19 cellular contexts compared by ENCODE assay signal in genomic region chr1:206695751-206696150, GRCh38. TPM values are rescaled to one million over a fixed set of nuclear protein-coding genes. Genes with fewer than 3 reads are reported as not detected.
DNase-seq lines count a peak whose midpoint lies in the region; ATAC-seq, FAIRE-seq and TF ChIP-seq lines count a peak whose summit lies in the region.
"Had no signal": no experiment of that assay in that cellular context is flagged by ENCODE, and none has a peak within 500 bp of the region (broad histone marks: within the 10 kb centered on the region; RNA-seq: fewer than 3 reads in every experiment).

No MANE protein-coding gene starts in this region.

- H3K9me3 ChIP-seq in Caco-2 (no peaks in the 10 kb centered on the region), kidney (ENCODE audit: control insufficient read depth in 1 of 2, low read length in 2 of 2) (no peaks in the 10 kb centered on the region), psoas muscle (no peaks in the 10 kb centered on the region)
- H3K9me3 ChIP-seq: MG63 had no signal

- H3K4me1 ChIP-seq in Caco-2 (peaks cover 44% of the 10 kb centered on the region), kidney (ENCODE audit: control insufficient read depth in 1 of 2, insufficient read depth in 1 of 2, low read depth in 1 of 2, low read length in 2 of 2) (peaks cover 81 to 86% of the 10 kb centered on the region in 2 donors), psoas muscle (peaks cover 100% of the 10 kb centered on the region)

- no peak for ATAC-seq in activated naive CD8-positive, alpha-beta T cell treated with anti-CD3 and anti-CD28 coated beads, Interleukin-2, amount 50 U/mL, for 24 hours
- no peak for ATAC-seq in psoas muscle
- ATAC-seq in activated CD4-positive, CD25-positive, alpha-beta regulatory T cell treated with anti-CD3 and anti-CD28 coated beads, Interleukin-2, amount 50 U/mL, for 24 hours: no peak

- CTCF ChIA-PET in Caco-2 (lab: Charles Lee): no interaction called here

- H3K4me3 ChIP-seq in Caco-2 (ENCODE audit: low read depth, low read length) (no peak overlapping the region), kidney (ENCODE audit: low read length in 2 of 2) (no peak overlapping the region), psoas muscle (no peak overlapping the region)
- H3K4me3 ChIP-seq: MG63 had no signal

- BruUV-seq in Caco-2 (replicated peaks; lab: Mats Ljungman, UMichigan): no TSS peak

- no peak for FAIRE-seq in kidney (lab: Jason Lieb, UNC)
- FAIRE-seq: D721Med, GM12892, GM18507 had no signal

- no peak for TF ChIP-seq CTCF in Caco-2 (IDR thresholded peaks at IDR 0.05; ENCODE audit: insufficient read depth in 1 of 2, low read depth in 1 of 2, low read length in 1 of 2, severe bottlenecking in 1 of 2, unreplicated experiment in 1 of 2)
- no peak for TF ChIP-seq CTCF in kidney (IDR thresholded peaks at IDR 0.05; ENCODE audit: borderline replicate concordance, extremely low read depth, insufficient read depth)
- no peak for TF ChIP-seq CTCF in psoas muscle (IDR thresholded peaks at IDR 0.05)

- H3K4me3 Mint-ChIP-seq in activated naive CD8-positive, alpha-beta T cell treated with anti-CD3 and anti-CD28 coated beads, Interleukin-2, amount 50 U/mL, for 24 hours: no peak overlapping the region
- H3K4me3 Mint-ChIP-seq in activated naive CD8-positive, alpha-beta T cell treated with anti-CD3 and anti-CD28 coated beads for 36 hours: no peak overlapping the region
- no peak overlapping the region for H3K4me3 Mint-ChIP-seq in Caco-2 (ENCODE audit: unreplicated experiment)
- H3K4me3 Mint-ChIP-seq: B cell had no signal

- no peak overlapping the region for H3K9ac ChIP-seq in kidney (ENCODE audit: low read length in 2 of 2)

- H3K36me3 Mint-ChIP-seq in activated naive CD8-positive, alpha-beta T cell treated with anti-CD3 and anti-CD28 coated beads, Interleukin-2, amount 50 U/mL, for 24 hours (ENCODE audit: low read depth): peaks cover 30% of the 10 kb centered on the region
- H3K36me3 Mint-ChIP-seq in activated naive CD8-positive, alpha-beta T cell treated with anti-CD3 and anti-CD28 coated beads for 36 hours: peaks cover 17% of the 10 kb centered on the region
- H3K36me3 Mint-ChIP-seq in Caco-2 (ENCODE audit: insufficient read depth, unreplicated experiment): peaks cover 30% of the 10 kb centered on the region

- H3K27ac Mint-ChIP-seq in activated naive CD8-positive, alpha-beta T cell treated with anti-CD3 and anti-CD28 coated beads, Interleukin-2, amount 50 U/mL, for 24 hours: peak overlapping the region; percentile 37
- H3K27ac Mint-ChIP-seq in activated naive CD8-positive, alpha-beta T cell treated with anti-CD3 and anti-CD28 coated beads for 36 hours: no peak overlapping the region
- peak overlapping the region; percentile 75 for H3K27ac Mint-ChIP-seq in Caco-2 (ENCODE audit: unreplicated experiment)
- H3K27ac Mint-ChIP-seq: B cell had no signal

- H3K36me3 ChIP-seq in Caco-2 (ENCODE audit: control insufficient read depth, insufficient read depth, low read length): no peaks in the 10 kb centered on the region; the same call in 1 of the 2 replicates
- no peaks in the 10 kb centered on the region for H3K36me3 ChIP-seq in kidney (ENCODE audit: control insufficient read depth in 1 of 2, insufficient read depth in 2 of 2, low read length in 2 of 2)
- H3K36me3 ChIP-seq in psoas muscle (ENCODE audit: insufficient read depth in 1 of 2, low read depth in 1 of 2): peaks cover 0 to 10% of the 10 kb centered on the region in 2 donors

- H3K27me3 ChIP-seq in Caco-2 (replicated peaks; ENCODE audit: control insufficient read depth, insufficient read depth, low read length): no peaks in the 10 kb centered on the region
- H3K27me3 ChIP-seq in psoas muscle (ENCODE audit: insufficient read depth in 3 of 3, low read length in 2 of 3): no peaks in the 10 kb centered on the region
- H3K27me3 ChIP-seq: MG63 had no signal

- H3K27me3 Mint-ChIP-seq in activated naive CD8-positive, alpha-beta T cell treated with anti-CD3 and anti-CD28 coated beads, Interleukin-2, amount 50 U/mL, for 24 hours: no peaks in the 10 kb centered on the region
- H3K27me3 Mint-ChIP-seq in activated naive CD8-positive, alpha-beta T cell treated with anti-CD3 and anti-CD28 coated beads for 36 hours: no peaks in the 10 kb centered on the region
- no peaks in the 10 kb centered on the region for H3K27me3 Mint-ChIP-seq in Caco-2 (ENCODE audit: insufficient read depth, unreplicated experiment)
- H3K27me3 Mint-ChIP-seq: B cell; CD8-positive, alpha-beta memory T cell had no signal

- no peak for DNase-seq in activated naive CD8-positive, alpha-beta T cell treated with anti-CD3 and anti-CD28 coated beads, Interleukin-2, amount 50 U/mL, for 24 hours
- DNase-seq in activated naive CD8-positive, alpha-beta T cell treated with anti-CD3 and anti-CD28 coated beads for 36 hours: no peak
- no peak for DNase-seq in Caco-2
- DNase-seq in kidney: no peak
- DNase-seq in psoas muscle: no peak
- no peak for DNase-seq in amygdala (lab: John Stamatoyannopoulos, UW)
- DNase-seq in CD1c-positive myeloid dendritic cell (ENCODE audit: extremely low spot score): no peak
- DNase-seq: CD8-positive, alpha-beta memory T cell; Kasumi-1; MG63; NCI-H1092; NCI-H2081 treated with DMSO at 0.1 percent for 48 hours; NCI-H446 treated with DMSO at 0.1 percent for 48 hours; SIG-M5 had no signal

- 74 to 83% (median 80%) methylated on average over 9 of the region's 9 CpGs for WGBS in psoas muscle, 3 donors

- intact Hi-C loops in Caco-2 (cut with micrococcal nuclease; ENCODE audit: unreplicated experiment) (no loop called here), kidney (cut with DNase I) (no loop called here), psoas muscle (cut with DNase I) (loop anchor here in 1 of 2 donors (2.0 kb wide), 1 partner anchor 29 kb away; no protein-coding TSS in a partner anchor)

- POLR2A ChIA-PET in Caco-2 (lab: Charles Lee): no interaction called here

- H3K27ac ChIP-seq in kidney (ENCODE audit: low read depth in 2 of 2, low read length in 2 of 2) (peak overlapping the region; percentile 43 to 49), psoas muscle (peak overlapping the region; percentile 98)

- H3K9me3 Mint-ChIP-seq in activated naive CD8-positive, alpha-beta T cell treated with anti-CD3 and anti-CD28 coated beads, Interleukin-2, amount 50 U/mL, for 24 hours: no peaks in the 10 kb centered on the region
- no peaks in the 10 kb centered on the region for H3K9me3 Mint-ChIP-seq in activated naive CD8-positive, alpha-beta T cell treated with anti-CD3 and anti-CD28 coated beads for 36 hours
- H3K9me3 Mint-ChIP-seq in Caco-2 (ENCODE audit: unreplicated experiment): no peaks in the 10 kb centered on the region
- H3K9me3 Mint-ChIP-seq: CD8-positive, alpha-beta memory T cell had no signal

- peaks cover 76% of the 10 kb centered on the region for H3K4me1 Mint-ChIP-seq in activated naive CD8-positive, alpha-beta T cell treated with anti-CD3 and anti-CD28 coated beads, Interleukin-2, amount 50 U/mL, for 24 hours
- peaks cover 43% of the 10 kb centered on the region for H3K4me1 Mint-ChIP-seq in activated naive CD8-positive, alpha-beta T cell treated with anti-CD3 and anti-CD28 coated beads for 36 hours
- H3K4me1 Mint-ChIP-seq in Caco-2 (ENCODE audit: low read depth, unreplicated experiment): peaks cover 47% of the 10 kb centered on the region

RNA-seq across cellular contexts. Expression of gene MAPKAPK2, which starts 11.0 kb away (rescaled TPM):
- total RNA-seq in activated naive CD8-positive, alpha-beta T cell treated with anti-CD3 and anti-CD28 coated beads for 36 hours: 10 to 100 TPM; 53.5 to 57.8 TPM
- total RNA-seq in Caco-2 (2022): 88.2 and 96.8 TPM in 2 replicates
- 113 TPM for total RNA-seq in kidney
- polyA plus RNA-seq in kidney (ENCODE audit: insufficient read depth, low read depth, low replicate concordance): 84.5 TPM
- total RNA-seq in psoas muscle: 100 to 1,000 TPM in 3 of 4 donors, 10 to 100 TPM in 1; 89.4 to 198 (median 167) TPM
- polyA plus RNA-seq in psoas muscle: 100 to 1,000 TPM; 108 to 191 (median 112) TPM
